In genomic region chr1:3453203-3453761, GRCh38 we compare ENCODE assay signal across 8 cellular contexts. TPM values are rescaled to one million over a fixed set of nuclear protein-coding genes. Genes with fewer than 3 reads are reported as not detected.
DNase-seq lines count a peak whose midpoint lies in the region; ATAC-seq and TF ChIP-seq lines count a peak whose summit lies in the region.

No MANE protein-coding gene starts in this region.

- no peak overlapping the region for H3K14ac ChIP-seq in H9 (ENCODE audit: insufficient read depth, low read length)

- no peak overlapping the region for H3K4me2 ChIP-seq in H9 (ENCODE audit: insufficient read depth, insufficient read length, low read length)

- no peak overlapping the region for H2BK120ac ChIP-seq in H9 (ENCODE audit: low read depth, low read length, poor library complexity, severe bottlenecking)

- H4K5ac ChIP-seq in H9 (ENCODE audit: insufficient read length, low read depth, low read length) = no peak overlapping the region

- H3K4me3 ChIP-seq in esophagus muscularis mucosa = no peak overlapping the region

- H3K9me3 Mint-ChIP-seq in CD14-positive monocyte (peaks cover 0 to 5% (median 0%) of the 10 kb centered on the region in 7 donors), H9 (peaks cover 0 to 4% of the 10 kb centered on the region in 2 experiments; a peak in 2 of 5 replicates), naive B cell (peaks cover 0 to 3% (median 0%) of the 10 kb centered on the region in 7 donors)
- no peaks in the 10 kb centered on the region for H3K9me3 Mint-ChIP-seq in stimulated activated effector memory CD8-positive, alpha-beta T cell treated with anti-CD3 and anti-CD28 coated beads, Interleukin-12 subunit alpha, Interleukin-12 subunit beta, amount 100 ng/mL, for 72 hours

- H3K4me1 Mint-ChIP-seq in CD14-positive monocyte = peaks cover 6% of the 10 kb centered on the region
- peaks cover 9 to 19% of the 10 kb centered on the region in 2 experiments for H3K4me1 Mint-ChIP-seq in H9
- H3K4me1 Mint-ChIP-seq in naive B cell = peaks cover 0 to 2% (median 0%) of the 10 kb centered on the region in 3 donors
- no peaks in the 10 kb centered on the region for H3K4me1 Mint-ChIP-seq in stimulated activated effector memory CD8-positive, alpha-beta T cell treated with anti-CD3 and anti-CD28 coated beads, Interleukin-12 subunit alpha, Interleukin-12 subunit beta, amount 100 ng/mL, for 72 hours

- H3T11ph ChIP-seq in H9 (ENCODE audit: low read length) = no peak overlapping the region

- H2BK12ac ChIP-seq in H9 (ENCODE audit: insufficient read length, low read depth, low read length) = no peak overlapping the region

- DNase-seq in CD14-positive monocyte (ENCODE audit: low spot score) (peak; percentile 70), H9 (peak; percentile 92), NOMO-1 treated with DMSO at 0.1 percent for 48 hours (lab: John Stamatoyannopoulos, UW; ENCODE audit: unreplicated experiment) (peak; percentile 22), activated T-cell treated with anti-CD3 and anti-CD28 coated beads for 48 hours (ENCODE audit: low read depth) (peak; percentile 67), esophagus muscularis mucosa (ENCODE audit: extremely low spot score) (no peak), naive B cell (peak; percentile 64)
- peak; percentile 67 to 90 for DNase-seq in stimulated activated effector memory CD8-positive, alpha-beta T cell treated with anti-CD3 and anti-CD28 coated beads, Interleukin-12 subunit alpha, Interleukin-12 subunit beta, amount 100 ng/mL, for 72 hours (ENCODE audit: low spot score in 2 of 2)

- H3K9ac ChIP-seq in H9 (ENCODE audit: extremely low read depth, insufficient read length, low read length) = no peak overlapping the region

- H3K23ac ChIP-seq in H9 (ENCODE audit: insufficient read length, low read depth, low read length) = no peak overlapping the region

- no peak overlapping the region for H2AFZ ChIP-seq in H9 (ENCODE audit: low read length)

- no peak overlapping the region for H4K8ac ChIP-seq in H9 (replicated peaks; ENCODE audit: insufficient read length, low read depth, low read length)

- no peak overlapping the region for H2BK15ac ChIP-seq in H9 (ENCODE audit: low read depth, low read length)

- intact Hi-C loops in CD14-positive monocyte (cut with micrococcal nuclease) = loop anchor here in 1 of 2 donors (1.0 kb wide), 1 partner anchor 31 kb away; no protein-coding TSS in a partner anchor
- intact Hi-C loops in esophagus muscularis mucosa (cut with DNase I) = no loop called here

- no peak overlapping the region for H4K91ac ChIP-seq in H9 (ENCODE audit: insufficient read length, low read depth, low read length)

- H3K4me1 ChIP-seq in H9 (ENCODE audit: insufficient read depth, low read length) = no peaks in the 10 kb centered on the region
- H3K4me1 ChIP-seq in esophagus muscularis mucosa = peaks cover 27 to 45% (median 36%) of the 10 kb centered on the region in 4 donors

- H3K27ac Mint-ChIP-seq in CD14-positive monocyte (no peak overlapping the region), H9 (0 out of 7 replicates have a peak overlapping the region, but pooled peaks of 1 of the 3 experiments have one; percentile 49), naive B cell (no peak overlapping the region)
- no peak overlapping the region for H3K27ac Mint-ChIP-seq in stimulated activated effector memory CD8-positive, alpha-beta T cell treated with anti-CD3 and anti-CD28 coated beads, Interleukin-12 subunit alpha, Interleukin-12 subunit beta, amount 100 ng/mL, for 72 hours

- no peak overlapping the region for H3K56ac ChIP-seq in H9 (ENCODE audit: insufficient read length, low read depth, low read length)

- H3K27me3 ChIP-seq in H9 (ENCODE audit: insufficient read depth, low read length) (no peaks in the 10 kb centered on the region), esophagus muscularis mucosa (peaks cover 5 to 79% (median 37%) of the 10 kb centered on the region in 4 donors)

- WGBS in H9 (ENCODE audit: extremely low coverage, insufficient read length, low lambda C conversion rate) = no CpG with 5 or more reads among the region's 18 CpGs
- 25% methylated on average over 6 of the region's 18 CpGs for WGBS in esophagus muscularis mucosa

- H3K4me3 Mint-ChIP-seq in CD14-positive monocyte (peak overlapping the region in 1 of 2 donors; percentile 69), H9 (peak overlapping the region in 1 of 2 experiments; percentile 31; a peak in 3 of 5 replicates), naive B cell (peak overlapping the region in 7 of 8 donors; percentile 57 to 83 (median 77))
- peak overlapping the region; percentile 36 for H3K4me3 Mint-ChIP-seq in stimulated activated effector memory CD8-positive, alpha-beta T cell treated with anti-CD3 and anti-CD28 coated beads, Interleukin-12 subunit alpha, Interleukin-12 subunit beta, amount 100 ng/mL, for 72 hours

- H2BK5ac ChIP-seq in H9 (ENCODE audit: insufficient read length, low read length) = no peak overlapping the region

- H4K20me1 ChIP-seq in H9 (ENCODE audit: control insufficient read depth, insufficient read depth, insufficient read length) = no peaks in the 10 kb centered on the region

- H2AK5ac ChIP-seq in H9 (ENCODE audit: insufficient read length, low read length) = no peak overlapping the region

- H3K27ac ChIP-seq in H9 (ENCODE audit: insufficient read length, low read depth, low read length) (no peak overlapping the region), esophagus muscularis mucosa (replicated peaks in 1 of 4) (no peak overlapping the region)

- no peak for TF ChIP-seq POLR2A in esophagus muscularis mucosa (IDR thresholded peaks at IDR 0.05; ENCODE audit: low read depth)

- peaks cover 3% of the 10 kb centered on the region for H3K23me2 ChIP-seq in H9 (ENCODE audit: insufficient read length, low read depth, low read length, poor library complexity, severe bottlenecking)

- H3K79me1 ChIP-seq in H9 (ENCODE audit: insufficient read depth, low read depth, low read length, poor library complexity, severe bottlenecking) = peaks cover 7% of the 10 kb centered on the region

- H3K9me3 ChIP-seq in H9 (ENCODE audit: control insufficient read depth, low read depth, low read length) (no peaks in the 10 kb centered on the region), esophagus muscularis mucosa (no peaks in the 10 kb centered on the region)

- H3K79me2 ChIP-seq in H9 (ENCODE audit: insufficient read depth, low read length) = no peaks in the 10 kb centered on the region; the same call in 1 of the 2 replicates

- no peak for TF ChIP-seq EP300 in esophagus muscularis mucosa (IDR thresholded peaks at IDR 0.05)

- H3K4ac ChIP-seq in H9 (ENCODE audit: low read depth, low read length) = no peak overlapping the region

- peak; percentile 94 for TF ChIP-seq CTCF in CD14-positive monocyte (IDR thresholded peaks at IDR 0.05)
- peak; percentile 96 for TF ChIP-seq CTCF in H9 (conservative IDR thresholded peaks at IDR 0.05)
- peak; percentile 75 to 95 (median 77) for TF ChIP-seq CTCF in esophagus muscularis mucosa (IDR thresholded peaks at IDR 0.05)

- no peaks in the 10 kb centered on the region for H3K36me3 ChIP-seq in esophagus muscularis mucosa

- no peak overlapping the region for H3K18ac ChIP-seq in H9 (ENCODE audit: insufficient read length, low read depth, low read length)

- H3K36me3 Mint-ChIP-seq in CD14-positive monocyte = no peaks in the 10 kb centered on the region
- peaks cover 0 to 6% (median 5%) of the 10 kb centered on the region in 3 experiments; a peak in 4 of 7 replicates for H3K36me3 Mint-ChIP-seq in H9 (ENCODE audit: insufficient read depth in 1 of 3, low read depth in 3 of 3)
- H3K36me3 Mint-ChIP-seq in naive B cell = no peaks in the 10 kb centered on the region
- H3K36me3 Mint-ChIP-seq in stimulated activated effector memory CD8-positive, alpha-beta T cell treated with anti-CD3 and anti-CD28 coated beads, Interleukin-12 subunit alpha, Interleukin-12 subunit beta, amount 100 ng/mL, for 72 hours = no peaks in the 10 kb centered on the region

- H2BK20ac ChIP-seq in H9 (ENCODE audit: low read depth, low read length, poor library complexity, severe bottlenecking) = no peak overlapping the region

- peak; percentile 44 to 70 for ATAC-seq in naive B cell (ENCODE audit: low read depth in 2 of 2)
- peak; percentile 74 for ATAC-seq in stimulated activated effector memory CD8-positive, alpha-beta T cell treated with anti-CD3 and anti-CD28 coated beads, Interleukin-12 subunit alpha, Interleukin-12 subunit beta, amount 100 ng/mL, for 72 hours
- no peak for ATAC-seq in GM21367 (IDR thresholded peaks at IDR 0.05; ENCODE audit: unreplicated experiment)

- H3K27me3 Mint-ChIP-seq in CD14-positive monocyte (ENCODE audit: low read depth in 3 of 3) (peaks cover 12 to 47% (median 32%) of the 10 kb centered on the region in 3 donors), H9 (ENCODE audit: low read depth) (peaks cover 13% of the 10 kb centered on the region), naive B cell (peaks cover 17 to 50% (median 22%) of the 10 kb centered on the region in 3 donors)

RNA-seq across cellular contexts. Expression of gene ARHGEF16, which starts 1.2 kb away (rescaled TPM):
- polyA plus RNA-seq in CD14-positive monocyte (not detected), naive B cell (ENCODE audit: low read depth in 6 of 6) (not detected)
- total RNA-seq in H9 (2021) (48.1 and 48.5 TPM in 2 replicates), esophagus muscularis mucosa (under 1 TPM; 0.42 to 0.98 (median 0.69) TPM)

Comparison
In these comparisons a context has a peak if more than half of its experiments do, and no peak if none do; other contexts are left out.
1. RNA of gene ARHGEF16, which starts 1.2 kb away (total RNA-seq): 48.1 to 48.5 TPM in H9; 0.42 to 0.98 TPM in esophagus muscularis mucosa; every median in the first group is over 10 times any median in the second.
2. Peak in every context shown above with its lines, with median percentiles within 50 percentile points of each other: CTCF ChIP-seq.